ENCODE assay signal across 8 cellular contexts in genomic region chr6:36094786-36095496, GRCh38. TPM values are rescaled to one million over a fixed set of nuclear protein-coding genes. Genes with fewer than 3 reads are reported as not detected.
DNase-seq lines count a peak whose midpoint lies in the region; ATAC-seq and TF ChIP-seq lines count a peak whose summit lies in the region.

No MANE protein-coding gene starts in this region.

- TF ChIP-seq CTCF in HFFc6 (IDR thresholded peaks at IDR 0.05), result peak; percentile 99

- no peaks in the 10 kb centered on the region; the same call in none of the 2 replicates for H3K36me3 Mint-ChIP-seq in HFFc6 (ENCODE audit: low read depth)

- H3K9me3 Mint-ChIP-seq in HFFc6, result no peaks in the 10 kb centered on the region

- peak; percentile 91 for DNase-seq in DMS 273 (lab: John Stamatoyannopoulos, UW; ENCODE audit: unreplicated experiment)
- peak; percentile 46 for DNase-seq in HFFc6
- peak; percentile 46 for DNase-seq in NCI-H226
- peak; percentile 68 to 77 for DNase-seq in activated CD4-positive, alpha-beta T cell treated with anti-CD3 and anti-CD28 coated beads for 24 hours (ENCODE audit: low read depth in 2 of 2)
- peak; percentile 86 for DNase-seq in cerebellar cortex (ENCODE audit: low spot score)
- peak; percentile 75 for DNase-seq in kidney tubule cell (ENCODE audit: low spot score)
- DNase-seq in stimulated activated CD4-positive, alpha-beta T cell treated with anti-CD3 and anti-CD28 coated beads, Interleukin-1b, Interleukin-23, amount 100 ng/mL, for 1 hour (ENCODE audit: low read depth in 2 of 2), result peak; percentile 52 to 63

- no peak overlapping the region for H3K4me3 Mint-ChIP-seq in HFFc6

- no peak for ATAC-seq in HG02840 (IDR thresholded peaks at IDR 0.05; ENCODE audit: low FRiP score, unreplicated experiment)

- H3K27ac Mint-ChIP-seq in HFFc6, result peak overlapping the region; percentile 62

- peaks cover 1% of the 10 kb centered on the region; the same call in 1 of the 2 replicates for H3K27me3 Mint-ChIP-seq in HFFc6 (ENCODE audit: insufficient read depth)

- H3K4me1 Mint-ChIP-seq in HFFc6 (ENCODE audit: low read depth), result peaks cover 11% of the 10 kb centered on the region

RNA-seq across cellular contexts. Expression of gene MAPK13, which starts 35.4 kb away (rescaled TPM):
- 10 to 100 TPM in 2 of 6 experiments, 1 to 10 TPM in 4; 5.7 to 12.4 (median 6.5) TPM for total RNA-seq in HFFc6 (2021; fragmentation: NEBNext Ultra II Directional; extraction: Animal tissue kit (Norgen Biotek cat#: 25700))
